In the genomic region with DNA sequence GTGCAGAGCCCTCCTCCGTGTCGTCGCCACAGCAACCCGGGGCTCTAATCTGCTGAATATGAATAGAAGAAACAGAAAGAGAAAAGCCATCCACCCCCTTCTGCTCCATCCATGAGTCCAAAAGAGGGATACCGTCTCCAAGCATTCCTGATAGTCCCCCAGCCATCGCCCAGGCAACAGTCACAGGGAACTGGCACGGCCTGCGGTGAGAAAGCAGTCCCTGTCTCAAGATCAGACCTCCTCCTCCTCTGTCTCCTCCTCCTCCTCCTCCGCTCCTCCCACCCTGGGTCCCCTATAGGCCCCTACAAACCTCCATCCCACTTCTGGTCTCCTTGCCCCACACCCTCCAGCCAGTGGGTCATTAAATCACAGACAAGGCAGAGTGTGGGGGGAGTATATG, we compare ENCODE assay signal across 15 cellular contexts.
A peak's percentile ranks its signal among the peaks of the same experiment; 100 is the strongest.
DNase-seq lines count a peak whose midpoint lies in the region; ATAC-seq and TF ChIP-seq lines count a peak whose summit lies in the region.
"Had no signal": no experiment of that assay in that cellular context is flagged by ENCODE, and none has a peak within 500 bp of the region (broad histone marks: within the 10 kb centered on the region; RNA-seq: fewer than 3 reads in every experiment).

No MANE protein-coding gene starts in this region.

- no peak overlapping the region for H3K27ac Mint-ChIP-seq in GM23338
- H3K27ac Mint-ChIP-seq: activated T-helper 2 cell treated with anti-CD3 and anti-CD28 coated beads, Interferon-gamma antibody, Interleukin-2, Interleukin-4, amounts not matched to agents 10 μg/mL and 5 μg/mL and 100 μg/mL, durations not matched to agents 14 hours and 24 hours and 36 hours had no signal

- H3F3A ChIP-seq in GM23338 (replicated peaks; ENCODE audit: low read depth): no peaks in the 10 kb centered on the region

- H3K4me1 ChIP-seq in GM23338 (ENCODE audit: insufficient read depth): peaks cover 45% of the 10 kb centered on the region
- H3K4me1 ChIP-seq: ascending aorta had no signal

- H3K9me2 ChIP-seq in GM23338 (ENCODE audit: insufficient read depth): no peaks in the 10 kb centered on the region

- H3K36me3 Mint-ChIP-seq in GM23338 (ENCODE audit: low read depth): no peaks in the 10 kb centered on the region

- H2AFZ ChIP-seq in GM23338: no peak overlapping the region

- no peak overlapping the region for H3K4me3 ChIP-seq in GM23338
- H3K4me3 ChIP-seq: ascending aorta, MG63 had no signal

- no peaks in the 10 kb centered on the region for H3K79me2 ChIP-seq in GM23338 (replicated peaks; ENCODE audit: insufficient read depth)

- H3K27me3 ChIP-seq in GM23338 (ENCODE audit: insufficient read depth): no peaks in the 10 kb centered on the region
- H3K27me3 ChIP-seq: ascending aorta, neutrophil had no signal

- H3K4me3 Mint-ChIP-seq in GM23338: no peak overlapping the region

- H3K4me2 ChIP-seq in GM23338: peak overlapping the region; percentile 43; the same call in 1 of the 2 replicates

- no peaks in the 10 kb centered on the region for H3K36me3 ChIP-seq in GM23338 (ENCODE audit: insufficient read depth)
- H3K36me3 ChIP-seq: ascending aorta, MG63, neutrophil had no signal

- DNase-seq in GM23338 (ENCODE audit: low spot score): no peak
- peak in 36 of 51 donors; percentile 3 to 79 (median 47) for DNase-seq in hypothalamus (lab: John Stamatoyannopoulos, UW)
- peak in 9 of 10 donors; percentile 28 to 89 (median 62) for DNase-seq in posterior cingulate gyrus
- no peak for DNase-seq in COLO829 (ENCODE audit: low spot score)
- DNase-seq in activated effector memory CD4-positive, alpha-beta T cell treated with anti-CD3 and anti-CD28 coated beads, Interleukin-2, amount 50 U/mL, for 16 hours: no peak
- DNase-seq: Calu3, MG63, NCI-H187 treated with DMSO at 0.1 percent for 48 hours, NCI-H510A treated with DMSO at 0.1 percent for 48 hours, SIG-M5 had no signal

- H4K20me1 ChIP-seq in GM23338 (replicated peaks; ENCODE audit: insufficient read depth): no peaks in the 10 kb centered on the region

- TF ChIP-seq CTCF in GM23338 (conservative IDR thresholded peaks at IDR 0.05; ENCODE audit: low read depth in 2 of 2): no peak

- no peak overlapping the region for H3K27ac ChIP-seq in GM23338 (ENCODE audit: low read depth)
- peak overlapping the region; percentile 67 for H3K27ac ChIP-seq in angular gyrus (ENCODE audit: low read depth, low read length)
- H3K27ac ChIP-seq: ascending aorta, neutrophil had no signal

- no peaks in the 10 kb centered on the region for H3K27me3 Mint-ChIP-seq in GM23338 (ENCODE audit: insufficient read depth, low read depth, poor library complexity)

- ATAC-seq in GM23338 (peak; percentile 67), HG02571 (IDR thresholded peaks at IDR 0.05; ENCODE audit: unreplicated experiment) (no peak)

- intact Hi-C loops in posterior cingulate gyrus (cut with DNase I): loop anchor here (5.0 kb wide), 1 partner anchor 140 kb away; no protein-coding TSS in a partner anchor

- H3K9me3 Mint-ChIP-seq in GM23338: no peaks in the 10 kb centered on the region

- H3K4me1 Mint-ChIP-seq in GM23338: peaks cover 3% of the 10 kb centered on the region; the same call in 2 of the 3 replicates

TF ChIP-seq in GM23338, 12 proteins besides CTCF, POLR2A, EP300 and RAD21 (continues in another document):
- TF ChIP-seq CREB1 (CRISPR knock-in tag; IDR thresholded peaks at IDR 0.05; ENCODE audit: low read depth): no peak
- no peak for TF ChIP-seq POLR2AphosphoS5 (IDR thresholded peaks at IDR 0.05; ENCODE audit: low read depth)
- TF ChIP-seq NANOG (IDR thresholded peaks at IDR 0.05; ENCODE audit: borderline replicate concordance): no peak
- TF ChIP-seq, protein P1, sequence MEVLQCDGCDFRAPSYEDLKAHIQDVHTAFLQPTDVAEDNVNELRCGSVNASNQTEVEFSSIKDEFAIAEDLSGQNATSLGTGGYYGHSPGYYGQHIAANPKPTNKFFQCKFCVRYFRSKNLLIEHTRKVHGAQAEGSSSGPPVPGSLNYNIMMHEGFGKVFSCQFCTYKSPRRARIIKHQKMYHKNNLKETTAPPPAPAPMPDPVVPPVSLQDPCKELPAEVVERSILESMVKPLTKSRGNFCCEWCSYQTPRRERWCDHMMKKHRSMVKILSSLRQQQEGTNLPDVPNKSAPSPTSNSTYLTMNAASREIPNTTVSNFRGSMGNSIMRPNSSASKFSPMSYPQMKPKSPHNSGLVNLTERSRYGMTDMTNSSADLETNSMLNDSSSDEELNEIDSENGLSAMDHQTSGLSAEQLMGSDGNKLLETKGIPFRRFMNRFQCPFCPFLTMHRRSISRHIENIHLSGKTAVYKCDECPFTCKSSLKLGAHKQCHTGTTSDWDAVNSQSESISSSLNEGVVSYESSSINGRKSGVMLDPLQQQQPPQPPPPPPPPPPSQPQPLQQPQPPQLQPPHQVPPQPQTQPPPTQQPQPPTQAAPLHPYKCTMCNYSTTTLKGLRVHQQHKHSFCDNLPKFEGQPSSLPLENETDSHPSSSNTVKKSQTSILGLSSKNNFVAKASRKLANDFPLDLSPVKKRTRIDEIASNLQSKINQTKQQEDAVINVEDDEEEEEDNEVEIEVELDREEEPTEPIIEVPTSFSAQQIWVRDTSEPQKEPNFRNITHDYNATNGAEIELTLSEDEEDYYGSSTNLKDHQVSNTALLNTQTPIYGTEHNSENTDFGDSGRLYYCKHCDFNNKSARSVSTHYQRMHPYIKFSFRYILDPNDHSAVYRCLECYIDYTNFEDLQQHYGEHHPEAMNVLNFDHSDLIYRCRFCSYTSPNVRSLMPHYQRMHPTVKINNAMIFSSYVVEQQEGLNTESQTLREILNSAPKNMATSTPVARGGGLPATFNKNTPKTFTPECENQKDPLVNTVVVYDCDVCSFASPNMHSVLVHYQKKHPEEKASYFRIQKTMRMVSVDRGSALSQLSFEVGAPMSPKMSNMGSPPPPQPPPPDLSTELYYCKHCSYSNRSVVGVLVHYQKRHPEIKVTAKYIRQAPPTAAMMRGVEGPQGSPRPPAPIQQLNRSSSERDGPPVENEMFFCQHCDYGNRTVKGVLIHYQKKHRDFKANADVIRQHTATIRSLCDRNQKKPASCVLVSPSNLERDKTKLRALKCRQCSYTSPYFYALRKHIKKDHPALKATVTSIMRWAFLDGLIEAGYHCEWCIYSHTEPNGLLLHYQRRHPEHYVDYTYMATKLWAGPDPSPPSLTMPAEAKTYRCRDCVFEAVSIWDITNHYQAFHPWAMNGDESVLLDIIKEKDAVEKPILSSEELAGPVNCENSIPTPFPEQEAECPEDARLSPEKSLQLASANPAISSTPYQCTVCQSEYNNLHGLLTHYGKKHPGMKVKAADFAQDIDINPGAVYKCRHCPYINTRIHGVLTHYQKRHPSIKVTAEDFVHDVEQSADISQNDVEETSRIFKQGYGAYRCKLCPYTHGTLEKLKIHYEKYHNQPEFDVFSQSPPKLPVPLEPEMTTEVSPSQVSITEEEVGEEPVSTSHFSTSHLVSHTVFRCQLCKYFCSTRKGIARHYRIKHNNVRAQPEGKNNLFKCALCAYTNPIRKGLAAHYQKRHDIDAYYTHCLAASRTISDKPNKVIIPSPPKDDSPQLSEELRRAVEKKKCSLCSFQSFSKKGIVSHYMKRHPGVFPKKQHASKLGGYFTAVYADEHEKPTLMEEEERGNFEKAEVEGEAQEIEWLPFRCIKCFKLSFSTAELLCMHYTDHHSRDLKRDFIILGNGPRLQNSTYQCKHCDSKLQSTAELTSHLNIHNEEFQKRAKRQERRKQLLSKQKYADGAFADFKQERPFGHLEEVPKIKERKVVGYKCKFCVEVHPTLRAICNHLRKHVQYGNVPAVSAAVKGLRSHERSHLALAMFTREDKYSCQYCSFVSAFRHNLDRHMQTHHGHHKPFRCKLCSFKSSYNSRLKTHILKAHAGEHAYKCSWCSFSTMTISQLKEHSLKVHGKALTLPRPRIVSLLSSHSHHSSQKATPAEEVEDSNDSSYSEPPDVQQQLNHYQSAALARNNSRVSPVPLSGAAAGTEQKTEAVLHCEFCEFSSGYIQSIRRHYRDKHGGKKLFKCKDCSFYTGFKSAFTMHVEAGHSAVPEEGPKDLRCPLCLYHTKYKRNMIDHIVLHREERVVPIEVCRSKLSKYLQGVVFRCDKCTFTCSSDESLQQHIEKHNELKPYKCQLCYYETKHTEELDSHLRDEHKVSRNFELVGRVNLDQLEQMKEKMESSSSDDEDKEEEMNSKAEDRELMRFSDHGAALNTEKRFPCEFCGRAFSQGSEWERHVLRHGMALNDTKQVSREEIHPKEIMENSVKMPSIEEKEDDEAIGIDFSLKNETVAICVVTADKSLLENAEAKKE (CRISPR knock-in tag; IDR thresholded peaks at IDR 0.05): no peak
- TF ChIP-seq ZNF114 (CRISPR knock-in tag; IDR thresholded peaks at IDR 0.05): no peak
- TF ChIP-seq EZH2phosphoT487 (IDR thresholded peaks at IDR 0.05; ENCODE audit: unreplicated experiment): no peak
- TF ChIP-seq, protein P2, sequence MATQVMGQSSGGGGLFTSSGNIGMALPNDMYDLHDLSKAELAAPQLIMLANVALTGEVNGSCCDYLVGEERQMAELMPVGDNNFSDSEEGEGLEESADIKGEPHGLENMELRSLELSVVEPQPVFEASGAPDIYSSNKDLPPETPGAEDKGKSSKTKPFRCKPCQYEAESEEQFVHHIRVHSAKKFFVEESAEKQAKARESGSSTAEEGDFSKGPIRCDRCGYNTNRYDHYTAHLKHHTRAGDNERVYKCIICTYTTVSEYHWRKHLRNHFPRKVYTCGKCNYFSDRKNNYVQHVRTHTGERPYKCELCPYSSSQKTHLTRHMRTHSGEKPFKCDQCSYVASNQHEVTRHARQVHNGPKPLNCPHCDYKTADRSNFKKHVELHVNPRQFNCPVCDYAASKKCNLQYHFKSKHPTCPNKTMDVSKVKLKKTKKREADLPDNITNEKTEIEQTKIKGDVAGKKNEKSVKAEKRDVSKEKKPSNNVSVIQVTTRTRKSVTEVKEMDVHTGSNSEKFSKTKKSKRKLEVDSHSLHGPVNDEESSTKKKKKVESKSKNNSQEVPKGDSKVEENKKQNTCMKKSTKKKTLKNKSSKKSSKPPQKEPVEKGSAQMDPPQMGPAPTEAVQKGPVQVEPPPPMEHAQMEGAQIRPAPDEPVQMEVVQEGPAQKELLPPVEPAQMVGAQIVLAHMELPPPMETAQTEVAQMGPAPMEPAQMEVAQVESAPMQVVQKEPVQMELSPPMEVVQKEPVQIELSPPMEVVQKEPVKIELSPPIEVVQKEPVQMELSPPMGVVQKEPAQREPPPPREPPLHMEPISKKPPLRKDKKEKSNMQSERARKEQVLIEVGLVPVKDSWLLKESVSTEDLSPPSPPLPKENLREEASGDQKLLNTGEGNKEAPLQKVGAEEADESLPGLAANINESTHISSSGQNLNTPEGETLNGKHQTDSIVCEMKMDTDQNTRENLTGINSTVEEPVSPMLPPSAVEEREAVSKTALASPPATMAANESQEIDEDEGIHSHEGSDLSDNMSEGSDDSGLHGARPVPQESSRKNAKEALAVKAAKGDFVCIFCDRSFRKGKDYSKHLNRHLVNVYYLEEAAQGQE (IDR thresholded peaks at IDR 0.05; ENCODE audit: unreplicated experiment): no peak
- TF ChIP-seq JUNB (IDR thresholded peaks at IDR 0.05; ENCODE audit: unreplicated experiment): no peak
- TF ChIP-seq ZNF331 (CRISPR knock-in tag; IDR thresholded peaks at IDR 0.05; ENCODE audit: low read depth): no peak
- no peak for TF ChIP-seq STAT1 (IDR thresholded peaks at IDR 0.05; ENCODE audit: unreplicated experiment)
- TF ChIP-seq EZH2 (IDR thresholded peaks at IDR 0.05; ENCODE audit: low read depth, unreplicated experiment): no peak

Comparison
In these comparisons a context has a peak if more than half of its experiments do, and no peak if none do; other contexts are left out.
1. DNase-seq: peak in hypothalamus (36 of 51) and posterior cingulate gyrus (9 of 10); none in GM23338 (single experiment), COLO829 (single experiment) and activated effector memory CD4-positive, alpha-beta T cell treated with anti-CD3 and anti-CD28 coated beads, Interleukin-2, amount 50 U/mL, for 16 hours (single experiment).